Comparison of ENCODE assay signal across 8 cellular contexts in the genomic region with DNA sequence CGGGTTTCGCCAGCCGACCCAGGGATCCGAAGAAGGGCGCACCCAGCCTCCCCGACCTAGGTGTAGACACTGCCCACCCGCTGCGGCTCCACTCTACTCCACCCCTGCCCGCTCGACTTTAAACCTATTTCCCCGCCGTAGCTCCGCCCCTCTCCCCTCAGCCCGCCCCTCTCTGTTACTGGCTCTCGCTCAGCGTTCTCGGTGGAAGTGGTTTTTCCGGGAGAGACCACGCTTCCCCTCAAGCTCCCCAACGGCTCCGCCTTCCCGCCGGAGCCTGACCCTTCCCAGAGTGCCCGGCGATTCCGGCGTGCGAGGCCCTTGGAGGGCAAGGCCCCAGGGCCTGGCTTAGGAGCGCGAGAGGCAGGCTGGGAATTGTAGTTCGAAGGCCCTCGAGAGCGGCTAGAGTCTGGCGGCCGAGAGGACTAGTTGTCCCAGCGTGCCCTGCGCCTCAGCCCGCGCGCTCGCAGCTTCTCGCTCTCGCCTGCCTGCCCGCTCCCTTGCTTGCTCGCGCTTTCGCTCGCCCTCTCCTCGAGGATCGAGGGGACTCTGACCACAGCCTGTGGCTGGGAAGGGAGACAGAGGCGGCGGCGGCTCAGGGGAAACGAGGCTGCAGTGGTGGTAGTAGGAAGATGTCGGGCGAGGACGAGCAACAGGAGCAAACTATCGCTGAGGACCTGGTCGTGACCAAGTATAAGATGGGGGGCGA. TPM values are rescaled to one million over a fixed set of nuclear protein-coding genes. Genes with fewer than 3 reads are reported as not detected.
DNase-seq lines count a peak whose midpoint lies in the region; ATAC-seq, FAIRE-seq and TF ChIP-seq lines count a peak whose summit lies in the region.

Gene PA2G4 (plus strand): TSS at position 451 of the 706 bp plus-strand sequence. CDS start 179 bp downstream, at position 630.

- CTCF ChIA-PET in AG04449 (lab: Yijun Ruan, JAX), result interaction anchor here (0.7 to 4.7 kb wide), 16 partner anchors 8 to 364 kb away, joined by 3 to 34 read pairs (median 4); partner anchors contain the start of genes ERBB3 and ZC3H10

- H3K4me3 ChIP-seq in AG04449 (ENCODE audit: low read depth, low read length) (peak within 1 kb of the TSS; percentile 88), WI38 (ENCODE audit: low read depth, low read length) (peak within 1 kb of the TSS; percentile 90), bronchial epithelial cell (ENCODE audit: low read depth, low read length) (peak within 1 kb of the TSS; percentile 91), smooth muscle cell (peak within 1 kb of the TSS; percentile 90)

- H3K4me2 ChIP-seq in smooth muscle cell, result peak within 1 kb of the TSS; percentile 96

- H3K27me3 ChIP-seq in bronchial epithelial cell (ENCODE audit: control insufficient read depth, insufficient read depth, low read length) (no peaks in the 10 kb centered on the region), smooth muscle cell (ENCODE audit: low read depth) (no peaks in the 10 kb centered on the region)

- H3K9me3 ChIP-seq in smooth muscle cell (replicated peaks; ENCODE audit: low read depth), result no peaks in the 10 kb centered on the region

- peak within 1 kb of the TSS; percentile 90 for H2AFZ ChIP-seq in smooth muscle cell (ENCODE audit: low read depth)

- H3K9ac ChIP-seq in smooth muscle cell (ENCODE audit: low read depth), result peak within 1 kb of the TSS; percentile 84

- H3K36me3 ChIP-seq in bronchial epithelial cell (ENCODE audit: control insufficient read depth, insufficient read depth, low read length) (peaks cover 14% of the 10 kb centered on the region), smooth muscle cell (ENCODE audit: low read depth) (peaks cover 7% of the 10 kb centered on the region)

- H3F3A ChIP-seq in smooth muscle cell (ENCODE audit: low read depth), result no peaks in the 10 kb centered on the region

- ATAC-seq in GM18907 (IDR thresholded peaks at IDR 0.05; ENCODE audit: unreplicated experiment) (peak; percentile 94), HG03159 (IDR thresholded peaks at IDR 0.05; ENCODE audit: unreplicated experiment) (peak; percentile 92)

- 1% methylated on average over 60 of the region's 60 CpGs for WGBS in smooth muscle cell (ENCODE audit: low lambda C conversion rate)

- peaks cover 26% of the 10 kb centered on the region for H3K79me2 ChIP-seq in smooth muscle cell (ENCODE audit: low read depth)

- POLR2A ChIA-PET in AG04449 (lab: Yijun Ruan, JAX), result interaction anchor here (0.6 to 3.7 kb wide), 13 partner anchors 9 to 374 kb away, joined by 3 to 49 read pairs (median 4); partner anchors contain the start of genes ERBB3, ESYT1, ORMDL2 and RAB5B

- H3K4me1 ChIP-seq in smooth muscle cell (ENCODE audit: low read depth), result peaks cover 18% of the 10 kb centered on the region

- DNase-seq in AG04449 (ENCODE audit: low read depth, low spot score) (peak; percentile 85), NCI-H2227 treated with DMSO at 0.1 percent for 48 hours (lab: John Stamatoyannopoulos, UW) (peak; percentile 93), bronchial epithelial cell (ENCODE audit: low read depth) (peak; percentile 98), iPS-NIHi11 (ENCODE audit: low spot score) (peak; percentile 97), smooth muscle cell (lab: John Stamatoyannopoulos, UW; ENCODE audit: unreplicated experiment) (peak; percentile 84)

- peak within 1 kb of the TSS; percentile 77 for H3K27ac ChIP-seq in smooth muscle cell (ENCODE audit: low read depth)

- no peak for TF ChIP-seq CTCF in AG04449 (IDR thresholded peaks at IDR 0.05; ENCODE audit: insufficient read depth, low read length, missing control alignments)
- no peak for TF ChIP-seq CTCF in WI38 (IDR thresholded peaks at IDR 0.05; ENCODE audit: low read depth, low read length)
- no peak for TF ChIP-seq CTCF in bronchial epithelial cell (IDR thresholded peaks at IDR 0.05; ENCODE audit: insufficient read depth, low read length, severe bottlenecking)
- no peak for TF ChIP-seq CTCF in smooth muscle cell (IDR thresholded peaks at IDR 0.05; ENCODE audit: borderline replicate concordance, insufficient read depth, poor library complexity, severe bottlenecking)

- FAIRE-seq in bronchial epithelial cell (lab: Jason Lieb, UNC), result no peak

- peaks cover 13% of the 10 kb centered on the region for H4K20me1 ChIP-seq in smooth muscle cell (ENCODE audit: low read depth)

RNA-seq across cellular contexts. Expression of gene PA2G4, which starts in this region (rescaled TPM):
- total RNA-seq in bronchial epithelial cell (168 and 172 TPM in 2 replicates), smooth muscle cell (88.6 and 118 TPM in 2 replicates)
- polyA plus RNA-seq in smooth muscle cell, result 99.8 and 113 TPM in 2 replicates

Comparison
In these comparisons a context has a peak if more than half of its experiments do, and no peak if none do; other contexts are left out.
1. Peak in every context shown above with its lines: DNase-seq, ATAC-seq, H3K4me3 ChIP-seq and H3K27ac ChIP-seq.